Comparison of ENCODE assay signal across 11 cellular contexts in the genomic region with DNA sequence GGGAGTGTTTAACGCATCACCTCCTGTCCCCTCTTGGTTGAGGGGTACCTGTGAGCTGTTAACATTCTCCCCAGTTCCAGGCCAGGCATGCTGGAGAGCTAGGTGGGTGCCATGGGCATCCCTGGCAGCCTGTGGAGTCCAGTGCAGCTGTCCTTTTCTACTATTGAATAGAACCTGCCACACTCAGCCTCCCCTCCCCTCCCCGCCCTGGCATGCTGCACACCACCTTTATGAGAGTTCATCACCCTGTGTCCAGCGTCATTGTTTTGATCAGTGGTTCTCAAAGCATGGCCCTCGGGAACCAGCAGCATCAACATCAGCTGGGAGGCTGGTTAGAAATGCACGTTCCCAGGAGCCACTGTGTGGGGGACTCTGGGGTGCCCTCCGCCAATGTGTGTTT.
DNase-seq lines count a peak whose midpoint lies in the region; ATAC-seq and TF ChIP-seq lines count a peak whose summit lies in the region.
"Had no signal": no experiment of that assay in that cellular context is flagged by ENCODE, and none has a peak within 500 bp of the region (broad histone marks: within the 10 kb centered on the region; RNA-seq: fewer than 3 reads in every experiment).

No MANE protein-coding gene starts in this region.

- H3K27ac Mint-ChIP-seq in central memory CD8-positive, alpha-beta T cell (ENCODE audit: low read depth): peak overlapping the region; percentile 52
- H3K27ac Mint-ChIP-seq: CD4-positive, alpha-beta T cell; GM23338 had no signal

- peaks cover 9% of the 10 kb centered on the region for H3K4me1 ChIP-seq in mucosa of descending colon (ENCODE audit: low read depth)

- no peaks in the 10 kb centered on the region for H3K9me3 ChIP-seq in mucosa of descending colon
- H3K9me3 ChIP-seq: Caco-2 had no signal

- ATAC-seq in central memory CD8-positive, alpha-beta T cell (replicated peaks; ENCODE audit: extremely low read depth, poor library complexity, severe bottlenecking): no peak
- ATAC-seq in left lobe of liver: peak; percentile 19
- peak; percentile 37 for ATAC-seq in mucosa of descending colon
- ATAC-seq in GM21723 (IDR thresholded peaks at IDR 0.05; ENCODE audit: unreplicated experiment): no peak
- ATAC-seq in HG03108 (IDR thresholded peaks at IDR 0.05; ENCODE audit: unreplicated experiment): no peak
- no peak for ATAC-seq in GM18517 (IDR thresholded peaks at IDR 0.05; ENCODE audit: unreplicated experiment)
- ATAC-seq: GM23338 had no signal

- intact Hi-C loops in mucosa of descending colon (cut with DNase I, micrococcal nuclease): loop anchor here (5.0 to 10.0 kb wide), 4 partner anchors 214 to 484 kb away; a partner anchor contains a TSS

- H3K4me1 Mint-ChIP-seq in central memory CD8-positive, alpha-beta T cell: no peaks in the 10 kb centered on the region

- no peaks in the 10 kb centered on the region for H3K9me3 Mint-ChIP-seq in central memory CD8-positive, alpha-beta T cell
- H3K9me3 Mint-ChIP-seq: CD4-positive, alpha-beta T cell; GM23338; H9 had no signal

- H3K4me3 Mint-ChIP-seq in central memory CD8-positive, alpha-beta T cell: no peak overlapping the region
- H3K4me3 Mint-ChIP-seq: CD4-positive, alpha-beta T cell; GM23338; H9 had no signal

- DNase-seq in central memory CD8-positive, alpha-beta T cell (ENCODE audit: low spot score in 2 of 2): no peak
- no peak for DNase-seq in left lobe of liver (ENCODE audit: low spot score)
- DNase-seq in mucosa of descending colon: no peak
- DNase-seq: AML-193; CD4-positive, alpha-beta T cell; H9 had no signal

- no peaks in the 10 kb centered on the region for H3K27me3 Mint-ChIP-seq in central memory CD8-positive, alpha-beta T cell

- no peaks in the 10 kb centered on the region for H3K36me3 ChIP-seq in mucosa of descending colon (ENCODE audit: low read depth)

- peaks cover 2% of the 10 kb centered on the region for H3K36me3 Mint-ChIP-seq in central memory CD8-positive, alpha-beta T cell (ENCODE audit: insufficient read depth)

- no peak overlapping the region for H3K4me3 ChIP-seq in mucosa of descending colon
- H3K4me3 ChIP-seq: GM23338 had no signal

- TF ChIP-seq CTCF in mucosa of descending colon (IDR thresholded peaks at IDR 0.05): no peak

Comparison
In these comparisons a context has a peak if more than half of its experiments do, and no peak if none do; other contexts are left out.
1. ATAC-seq: peak in left lobe of liver (single experiment) and mucosa of descending colon (single experiment); none in central memory CD8-positive, alpha-beta T cell (single experiment), GM21723 (single experiment), HG03108 (single experiment) and GM18517 (single experiment).